Comparison of ENCODE assay signal across 15 cellular contexts in genomic region chr18:8242306-8242705, GRCh38.
DNase-seq lines count a peak whose midpoint lies in the region; FAIRE-seq and TF ChIP-seq lines count a peak whose summit lies in the region.
"Had no signal": no experiment of that assay in that cellular context is flagged by ENCODE, and none has a peak within 500 bp of the region (broad histone marks: within the 10 kb centered on the region; RNA-seq: fewer than 3 reads in every experiment).

No MANE protein-coding gene starts in this region.

- H3K4me2 ChIP-seq in osteoblast (ENCODE audit: insufficient read depth, low read length): no peak overlapping the region
- H3K4me2 ChIP-seq: BLaER1 treated with 17β-estradiol and CSF1 and Interleukin-3, amounts not matched to agents 10 nM and 100 nM had no signal

- no peaks in the 10 kb centered on the region for H3K9me3 ChIP-seq in SK-N-MC (ENCODE audit: low read depth, low read length)
- no peaks in the 10 kb centered on the region for H3K9me3 ChIP-seq in osteoblast (ENCODE audit: low read depth, low read length)
- H3K9me3 ChIP-seq: BLaER1 treated with 17β-estradiol and CSF1 and Interleukin-3, amounts not matched to agents 10 nM and 100 nM; HAP-1 had no signal

- no peaks in the 10 kb centered on the region for H3K79me2 ChIP-seq in osteoblast (ENCODE audit: insufficient read depth, low read length)

- H3K36me3 ChIP-seq in SK-N-MC (ENCODE audit: insufficient read depth, low read length): no peaks in the 10 kb centered on the region
- H3K36me3 ChIP-seq in osteoblast (ENCODE audit: insufficient read depth, low read length): no peaks in the 10 kb centered on the region
- H3K36me3 ChIP-seq in brain microvascular endothelial cell (replicated peaks): no peaks in the 10 kb centered on the region
- H3K36me3 ChIP-seq: BLaER1 treated with 17β-estradiol and CSF1 and Interleukin-3, amounts not matched to agents 10 nM and 100 nM; HAP-1 had no signal

- H3K27me3 ChIP-seq in osteoblast (ENCODE audit: insufficient read depth, low read length) (no peaks in the 10 kb centered on the region), brain microvascular endothelial cell (replicated peaks) (no peaks in the 10 kb centered on the region)
- H3K27me3 ChIP-seq: BLaER1 treated with 17β-estradiol and CSF1 and Interleukin-3, amounts not matched to agents 10 nM and 100 nM had no signal

- DNase-seq in D721Med (ENCODE audit: insufficient read length, low spot score) (no peak), SK-N-MC (ENCODE audit: low read depth, low spot score) (no peak), fibroblast of mammary gland (ENCODE audit: low read depth) (peak; percentile 20), osteoblast (ENCODE audit: insufficient read length, low spot score, missing footprints) (peak; percentile 66), DMS114 treated with DMSO at 0.1 percent for 48 hours (lab: John Stamatoyannopoulos, UW; ENCODE audit: unreplicated experiment) (no peak), brain microvascular endothelial cell (no peak), NCI-H2107 (lab: John Stamatoyannopoulos, UW) (no peak)
- DNase-seq: 8988T; CD4-positive, CD25-positive, alpha-beta regulatory T cell; DMS 273 treated with DMSO at 0.1 percent for 48 hours; DMS79; GOT3 had no signal

- H3K9ac ChIP-seq in SK-N-MC (ENCODE audit: insufficient read length): no peak overlapping the region
- H3K9ac ChIP-seq: BLaER1 treated with 17β-estradiol and CSF1 and Interleukin-3, amounts not matched to agents 10 nM and 100 nM had no signal

- peaks cover 3% of the 10 kb centered on the region for H3K4me1 ChIP-seq in osteoblast (ENCODE audit: insufficient read depth, low read length)
- H3K4me1 ChIP-seq: BLaER1 treated with 17β-estradiol and CSF1 and Interleukin-3, amounts not matched to agents 10 nM and 100 nM; HAP-1 had no signal

- TF ChIP-seq CTCF in D721Med (IDR thresholded peaks at IDR 0.05; ENCODE audit: insufficient read depth, missing control alignments) (no peak), fibroblast of mammary gland (conservative IDR thresholded peaks at IDR 0.05; ENCODE audit: control insufficient read depth, insufficient read depth, low read depth, low read length) (no peak), osteoblast (IDR thresholded peaks at IDR 0.05; ENCODE audit: extremely low read depth, low read depth, low read length) (no peak), brain microvascular endothelial cell (IDR thresholded peaks at IDR 0.05; ENCODE audit: low read depth, low read length, missing control alignments) (no peak)

- no peak overlapping the region for H2AFZ ChIP-seq in osteoblast (ENCODE audit: low read length)

- no peaks in the 10 kb centered on the region for H4K20me1 ChIP-seq in osteoblast (ENCODE audit: insufficient read depth, low read length)
- H4K20me1 ChIP-seq: BLaER1 treated with 17β-estradiol and CSF1 and Interleukin-3, amounts not matched to agents 10 nM and 100 nM had no signal

- in situ Hi-C loops in brain microvascular endothelial cell (cut with HindIII; ENCODE audit: low pct_ligation_motif_present, low sequenced_read_pairs): no loop called here

- H3K4me3 ChIP-seq in SK-N-MC (no peak overlapping the region), fibroblast of mammary gland (ENCODE audit: control insufficient read depth, low read depth, low read length) (no peak overlapping the region), osteoblast (ENCODE audit: insufficient read depth, low read length) (no peak overlapping the region), brain microvascular endothelial cell (ENCODE audit: low read depth, low read length) (no peak overlapping the region)
- H3K4me3 ChIP-seq: BLaER1 treated with 17β-estradiol and CSF1 and Interleukin-3, amounts not matched to agents 10 nM and 100 nM; HAP-1 had no signal

- H3K27ac ChIP-seq in SK-N-MC (0 out of 2 replicates have a peak overlapping the region, but pooled peaks have one; percentile 45), osteoblast (ENCODE audit: low read depth, low read length) (no peak overlapping the region), brain microvascular endothelial cell (no peak overlapping the region)
- H3K27ac ChIP-seq: BLaER1 treated with 17β-estradiol and CSF1 and Interleukin-3, amounts not matched to agents 10 nM and 100 nM had no signal

- peak; percentile 44 for FAIRE-seq in D721Med (lab: Jason Lieb, UNC)
- FAIRE-seq: GM12891 had no signal

Comparison
In these comparisons a context has a peak if more than half of its experiments do, and no peak if none do; other contexts are left out.
1. DNase-seq: peak in fibroblast of mammary gland (single experiment) and osteoblast (single experiment); none in D721Med (single experiment), SK-N-MC (single experiment), DMS114 treated with DMSO at 0.1 percent for 48 hours (single experiment), brain microvascular endothelial cell (single experiment) and NCI-H2107 (single experiment).